Comparison of ENCODE assay signal across 8 cellular contexts in genomic region chr3:48473617-48473952, GRCh38. TPM values are rescaled to one million over a fixed set of nuclear protein-coding genes. Genes with fewer than 3 reads are reported as not detected.
DNase-seq lines count a peak whose midpoint lies in the region; ATAC-seq and TF ChIP-seq lines count a peak whose summit lies in the region.

No MANE protein-coding gene starts in this region.

- no peaks in the 10 kb centered on the region for H3K27me3 ChIP-seq in iPS-18a (ENCODE audit: control insufficient read depth, insufficient read depth, low read length)

- H3K9me3 Mint-ChIP-seq in WTC11, result no peaks in the 10 kb centered on the region
- H3K9me3 Mint-ChIP-seq in stimulated activated naive B cell treated with anti-CD40 and anti-IgM and Interleukin-4, amounts not matched to agents 10 μg/mL and 1 μg/mL and 100 μg/mL, for 72 hours, result no peaks in the 10 kb centered on the region

- ATAC-seq in WTC11 (no peak), HG03196 (IDR thresholded peaks at IDR 0.05; ENCODE audit: unreplicated experiment) (no peak)
- ATAC-seq in stimulated activated naive B cell treated with anti-CD40 and anti-IgM and Interleukin-4, amounts not matched to agents 10 μg/mL and 1 μg/mL and 100 μg/mL, for 72 hours (replicated peaks), result no peak

- peaks cover 14% of the 10 kb centered on the region for H3K36me3 ChIP-seq in iPS-18a (ENCODE audit: control insufficient read depth, low read depth, low read length)

- H3K4me3 Mint-ChIP-seq in WTC11, result peak overlapping the region; percentile 91
- H3K4me3 Mint-ChIP-seq in stimulated activated naive B cell treated with anti-CD40 and anti-IgM and Interleukin-4, amounts not matched to agents 10 μg/mL and 1 μg/mL and 100 μg/mL, for 72 hours, result peak overlapping the region; percentile 84 to 86

- H3K9ac ChIP-seq in iPS-18a (ENCODE audit: low read length), result peak overlapping the region; percentile 86

- peak overlapping the region; percentile 99 for H3K27ac Mint-ChIP-seq in WTC11
- peak overlapping the region; percentile 98 for H3K27ac Mint-ChIP-seq in stimulated activated naive B cell treated with anti-CD40 and anti-IgM and Interleukin-4, amounts not matched to agents 10 μg/mL and 1 μg/mL and 100 μg/mL, for 72 hours

- POLR2A ChIA-PET in WTC11 (lab: Charles Lee), result interaction anchor here (0.6 to 3.3 kb wide), 13 partner anchors 27 to 286 kb away, joined by 3 to 21 read pairs (median 5); partner anchors contain the start of genes ATRIP, CCDC51, CDC25A and CELSR3

- CTCF ChIA-PET in WTC11 (lab: Charles Lee), result interaction anchor here (0.7 to 6.3 kb wide), 31 partner anchors 8 to 1062 kb away, joined by 3 to 168 read pairs (median 6); partner anchors contain the start of genes ATRIP, CCDC51, PFKFB4 and SHISA5

- no peaks in the 10 kb centered on the region; the same call in none of the 2 replicates for H3K27me3 Mint-ChIP-seq in WTC11 (ENCODE audit: low read depth)
- no peaks in the 10 kb centered on the region for H3K27me3 Mint-ChIP-seq in stimulated activated naive B cell treated with anti-CD40 and anti-IgM and Interleukin-4, amounts not matched to agents 10 μg/mL and 1 μg/mL and 100 μg/mL, for 72 hours

- H3K36me3 Mint-ChIP-seq in WTC11, result peaks cover 9% of the 10 kb centered on the region
- H3K36me3 Mint-ChIP-seq in stimulated activated naive B cell treated with anti-CD40 and anti-IgM and Interleukin-4, amounts not matched to agents 10 μg/mL and 1 μg/mL and 100 μg/mL, for 72 hours, result peaks cover 4 to 23% of the 10 kb centered on the region in 2 donors

- peak overlapping the region; percentile 1 for H3K27ac ChIP-seq in iPS-18a (ENCODE audit: low read length)

- H3K4me1 Mint-ChIP-seq in WTC11, result peaks cover 34% of the 10 kb centered on the region
- H3K4me1 Mint-ChIP-seq in stimulated activated naive B cell treated with anti-CD40 and anti-IgM and Interleukin-4, amounts not matched to agents 10 μg/mL and 1 μg/mL and 100 μg/mL, for 72 hours, result peaks cover 53 to 61% of the 10 kb centered on the region in 2 donors

- DNase-seq in NCI-H1105 treated with DMSO at 0.1 percent for 48 hours (lab: John Stamatoyannopoulos, UW), result peak; percentile 0
- DNase-seq in NCI-H1105 (lab: John Stamatoyannopoulos, UW), result no peak
- no peak for DNase-seq in WTC11 (ENCODE audit: low spot score)
- no peak for DNase-seq in stimulated activated naive B cell treated with anti-CD40 and anti-IgM and Interleukin-4, amounts not matched to agents 10 μg/mL and 1 μg/mL and 100 μg/mL, for 72 hours
- DNase-seq in glomerular visceral epithelial cell (ENCODE audit: extremely low spot score), result no peak
- no peak for DNase-seq in UCSD-AML1 (lab: John Stamatoyannopoulos, UW; ENCODE audit: unreplicated experiment)

- no peak overlapping the region for H3K4me3 ChIP-seq in iPS-18a (ENCODE audit: low read length)

- H3K4me1 ChIP-seq in iPS-18a (ENCODE audit: control insufficient read depth, low read depth, low read length), result peaks cover 15% of the 10 kb centered on the region

- TF ChIP-seq CTCF in WTC11 (IDR thresholded peaks at IDR 0.05), result no peak

- no peaks in the 10 kb centered on the region for H3K9me3 ChIP-seq in iPS-18a (ENCODE audit: control insufficient read depth, low read depth, low read length)

TF ChIP-seq in WTC11, 78 proteins besides CTCF, POLR2A, EP300 and RAD21:
- TF ChIP-seq ZNF671 (CRISPR knock-in tag; IDR thresholded peaks at IDR 0.05) (no peak), ZSCAN18 (CRISPR knock-in tag; IDR thresholded peaks at IDR 0.05) (0 out of 2 replicates have a peak, but pooled peaks have one; percentile 5), ZNF219 (CRISPR knock-in tag; IDR thresholded peaks at IDR 0.05; ENCODE audit: borderline replicate concordance) (no peak), ZNF512 (CRISPR knock-in tag; IDR thresholded peaks at IDR 0.05; ENCODE audit: borderline replicate concordance) (no peak), ESRRA (CRISPR knock-in tag; IDR thresholded peaks at IDR 0.05; ENCODE audit: borderline replicate concordance) (no peak)

RNA-seq across cellular contexts. Expression of gene ATRIP, which starts 27.0 kb away (rescaled TPM):
- total RNA-seq in WTC11 (2021), result 15.5 to 18.2 TPM (median 15.6 TPM) in 3 replicates

RNA-seq across cellular contexts. Expression of gene SHISA5, which starts 30.4 kb away (rescaled TPM):
- total RNA-seq in WTC11 (2021), result 137 to 165 TPM (median 158 TPM) in 3 replicates

RNA-seq across cellular contexts. Expression of gene TMA7, which starts 33.5 kb away (rescaled TPM):
- 281 to 318 TPM (median 285 TPM) in 3 replicates for total RNA-seq in WTC11 (2021)

RNA-seq across cellular contexts. Expression of gene CCDC51, which starts 33.7 kb away (rescaled TPM):
- 23.9 to 25.1 TPM (median 24.7 TPM) in 3 replicates for total RNA-seq in WTC11 (2021)

RNA-seq across cellular contexts. Expression of gene PLXNB1, which starts 43.7 kb away (rescaled TPM):
- 119 to 143 TPM (median 125 TPM) in 3 replicates for total RNA-seq in WTC11 (2021)
